Comparison of ENCODE assay signal across 8 cellular contexts in the genomic region with DNA sequence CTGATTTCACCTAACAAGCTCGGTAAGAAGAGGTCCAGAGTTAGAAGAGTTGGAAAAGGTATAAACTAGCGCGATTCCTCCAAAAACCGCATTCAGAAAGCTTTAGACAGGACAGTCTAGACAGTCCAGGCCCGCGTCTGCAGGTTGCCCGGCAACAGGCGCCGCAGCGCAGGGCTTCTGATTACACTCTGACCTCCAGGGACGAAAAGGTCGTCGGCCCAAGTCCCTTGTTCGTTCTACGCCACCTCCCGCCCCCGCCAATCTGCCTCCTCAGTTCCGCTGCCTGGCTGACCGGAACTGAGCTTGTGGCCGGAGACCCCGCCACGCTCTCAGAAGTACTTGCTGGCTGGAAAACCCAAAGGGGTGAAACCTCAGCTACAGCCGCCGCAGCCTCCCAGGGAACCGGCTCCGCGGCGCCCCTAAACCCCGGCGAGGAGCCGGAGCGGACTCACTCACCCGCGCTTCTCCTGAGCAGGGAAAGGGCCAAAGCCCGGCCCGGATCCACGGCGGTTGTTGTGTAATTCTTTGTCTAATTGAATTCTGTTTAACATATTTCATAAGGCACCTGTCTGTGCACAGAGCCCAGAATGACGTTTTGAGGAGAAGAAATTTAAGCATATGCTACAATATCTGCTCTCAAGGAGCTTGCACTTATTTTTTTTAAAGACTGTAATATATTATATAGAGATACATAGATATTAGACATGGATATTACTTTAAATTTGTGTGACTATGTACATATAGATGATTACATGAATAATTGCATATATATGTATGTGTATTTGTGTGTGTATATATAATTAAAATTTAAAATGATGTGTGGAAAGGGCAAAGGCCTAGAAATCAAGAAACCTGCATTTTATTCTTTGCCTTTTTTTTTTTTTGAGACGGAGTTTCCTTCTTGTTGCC. TPM values are rescaled to one million over a fixed set of nuclear protein-coding genes. Genes with fewer than 3 reads are reported as not detected.
DNase-seq lines count a peak whose midpoint lies in the region; ATAC-seq lines count a peak whose summit lies in the region.

A gene (minus strand): TSS at position 407 of the 909 bp plus-strand sequence. CDS start 3,826 bp downstream, outside the sequence.

- H3K4me1 Mint-ChIP-seq in activated T-cell treated with anti-CD3 and anti-CD28 coated beads, Interleukin-2, amount 50 U/mL, for 4 hours (ENCODE audit: low read depth) = peaks cover 15% of the 10 kb centered on the region
- H3K4me1 Mint-ChIP-seq in naive B cell = peaks cover 14 to 25% (median 19%) of the 10 kb centered on the region in 3 donors

- peaks cover 12% of the 10 kb centered on the region for H3K4me1 ChIP-seq in HUES64 (ENCODE audit: insufficient read depth, low read length)

- peak; percentile 91 for ATAC-seq in GM21526 (IDR thresholded peaks at IDR 0.05; ENCODE audit: low FRiP score, unreplicated experiment)
- ATAC-seq in activated T-cell treated with anti-CD3 and anti-CD28 coated beads, Interleukin-2, amount 50 U/mL, for 4 hours = peak; percentile 83 to 91
- peak; percentile 74 to 75 for ATAC-seq in naive B cell (ENCODE audit: low read depth in 2 of 2)

- no peaks in the 10 kb centered on the region for H3K36me3 Mint-ChIP-seq in activated T-cell treated with anti-CD3 and anti-CD28 coated beads, Interleukin-2, amount 50 U/mL, for 4 hours (ENCODE audit: insufficient read depth)
- no peaks in the 10 kb centered on the region for H3K36me3 Mint-ChIP-seq in naive B cell

- DNase-seq in DMS153 (lab: John Stamatoyannopoulos, UW) (peak; percentile 62), OCI-M1 (lab: John Stamatoyannopoulos, UW) (peak; percentile 91), fibroblast of gingiva (ENCODE audit: low read depth) (peak; percentile 84), naive B cell (peak; percentile 53)
- DNase-seq in activated T-cell treated with anti-CD3 and anti-CD28 coated beads, Interleukin-2, amount 50 U/mL, for 4 hours = peak; percentile 35
- peak; percentile 57 for DNase-seq in stimulated activated naive CD4-positive, alpha-beta T cell treated with Interleukin-2 at 50 U/mL for 16 hours (lab: John Stamatoyannopoulos, UW)

- no peaks in the 10 kb centered on the region for H3K9me3 Mint-ChIP-seq in activated T-cell treated with anti-CD3 and anti-CD28 coated beads, Interleukin-2, amount 50 U/mL, for 4 hours
- no peaks in the 10 kb centered on the region for H3K9me3 Mint-ChIP-seq in naive B cell

- peak within 1 kb of the TSS; percentile 63 for H3K9ac ChIP-seq in HUES64 (ENCODE audit: low read depth, low read length)

- no peaks in the 10 kb centered on the region for H3K9me3 ChIP-seq in HUES64 (ENCODE audit: insufficient read depth, low read depth, low read length)

- peak within 1 kb of the TSS; percentile 84 for H3K4me3 Mint-ChIP-seq in activated T-cell treated with anti-CD3 and anti-CD28 coated beads, Interleukin-2, amount 50 U/mL, for 4 hours
- peak within 1 kb of the TSS; percentile 81 to 94 (median 92) for H3K4me3 Mint-ChIP-seq in naive B cell

- H3K36me3 ChIP-seq in HUES64 (ENCODE audit: insufficient read depth, low read length) = no peaks in the 10 kb centered on the region

- WGBS in HUES64 = 5% methylated on average over 39 of the region's 40 CpGs

- peak within 1 kb of the TSS; percentile 15 to 92 (median 78) for H3K27ac Mint-ChIP-seq in naive B cell

- peaks cover 31% of the 10 kb centered on the region for H3K27me3 Mint-ChIP-seq in activated T-cell treated with anti-CD3 and anti-CD28 coated beads, Interleukin-2, amount 50 U/mL, for 4 hours (ENCODE audit: low read depth)
- peaks cover 24 to 29% (median 27%) of the 10 kb centered on the region in 3 donors for H3K27me3 Mint-ChIP-seq in naive B cell

- H3K27me3 ChIP-seq in HUES64 (ENCODE audit: insufficient read depth, low read length) = 0 out of 2 replicates have a peak, but pooled peaks cover 3% of the 10 kb centered on the region

- peak within 1 kb of the TSS; percentile 15; the same call in 1 of the 2 replicates for H3K27ac ChIP-seq in HUES64 (ENCODE audit: low read depth, low read length)

- H3K4me3 ChIP-seq in HUES64 (ENCODE audit: low read length) = peak within 1 kb of the TSS; percentile 72

RNA-seq across cellular contexts. Expression of the gene that starts here (rescaled TPM):
- polyA plus RNA-seq in HUES64 (2013, experiment 1 of 2) = 2.1 TPM
- 3.7 TPM for polyA plus RNA-seq in HUES64 (2013, experiment 2 of 2)
- under 1 TPM; 0.33 to 0.79 (median 0.65) TPM for total RNA-seq in activated T-cell treated with anti-CD3 and anti-CD28 coated beads, Interleukin-2, amount 50 U/mL, for 4 hours
- 1 to 10 TPM; 2.1 to 9.4 (median 4.0) TPM for polyA plus RNA-seq in naive B cell (ENCODE audit: low read depth in 6 of 6)

Comparison
In these comparisons a context has a peak if more than half of its experiments do, and no peak if none do; other contexts are left out.
1. Peak in every context shown above with its lines: DNase-seq, ATAC-seq, H3K4me3 ChIP-seq and H3K27ac ChIP-seq.
2. Peak in DNase-seq and ATAC-seq in activated T-cell treated with anti-CD3 and anti-CD28 coated beads, Interleukin-2, amount 50 U/mL, for 4 hours; RNA of the gene not detected or under 1 TPM.
3. DNase-seq: peak in every context shown above with its lines; median percentile 91 in OCI-M1; 84 in fibroblast of gingiva; 62 in DMS153; 57 in stimulated activated naive CD4-positive, alpha-beta T cell treated with Interleukin-2 at 50 U/mL for 16 hours; 53 in naive B cell; 35 in activated T-cell treated with anti-CD3 and anti-CD28 coated beads, Interleukin-2, amount 50 U/mL, for 4 hours.